In genomic region chr12:108613548-108613947, GRCh38 we compare ENCODE assay signal across 2 cellular contexts.
A peak's percentile ranks its signal among the peaks of the same experiment; 100 is the strongest.
TF ChIP-seq lines count a peak whose summit lies in the region.

No MANE protein-coding gene starts in this region.

TF ChIP-seq in GM12878, 131 proteins besides CTCF, POLR2A, EP300 and RAD21 (continues in another document):
- TF ChIP-seq BCL3 (IDR thresholded peaks at IDR 0.05; ENCODE audit: borderline replicate concordance, insufficient read depth, low read depth, low read length, poor library complexity, severe bottlenecking) = no peak
- no peak for TF ChIP-seq USF2 (IDR thresholded peaks at IDR 0.05; ENCODE audit: borderline replicate concordance, low read depth, low read length)
- TF ChIP-seq CREB1 (IDR thresholded peaks at IDR 0.05; ENCODE audit: low read depth) = no peak
- TF ChIP-seq PML (IDR thresholded peaks at IDR 0.05; ENCODE audit: low read length) = no peak
- no peak for TF ChIP-seq FOXK2 (IDR thresholded peaks at IDR 0.05)
- no peak for TF ChIP-seq HSF1 (IDR thresholded peaks at IDR 0.05; ENCODE audit: low read depth, low read length)
- no peak for TF ChIP-seq CREM (IDR thresholded peaks at IDR 0.05; ENCODE audit: low read depth)
- peak; percentile 46 for TF ChIP-seq RELB (IDR thresholded peaks at IDR 0.05; ENCODE audit: low read depth)
- TF ChIP-seq HDGF (IDR thresholded peaks at IDR 0.05) = no peak
- no peak for TF ChIP-seq TCF7 (IDR thresholded peaks at IDR 0.05; ENCODE audit: borderline replicate concordance)
- TF ChIP-seq POLR2AphosphoS2 (IDR thresholded peaks at IDR 0.05; ENCODE audit: low read depth, low read length) = no peak
- no peak for TF ChIP-seq IRF4 (IDR thresholded peaks at IDR 0.05; ENCODE audit: low read depth, low read length)
- no peak for TF ChIP-seq GABPA (IDR thresholded peaks at IDR 0.05; ENCODE audit: low read depth)
- no peak for TF ChIP-seq SMARCA5 (IDR thresholded peaks at IDR 0.05)
- no peak for TF ChIP-seq STAT3 (IDR thresholded peaks at IDR 0.05; ENCODE audit: low read depth, low read length)
- no peak for TF ChIP-seq NR2F1 (conservative IDR thresholded peaks at IDR 0.05)
- TF ChIP-seq ZZZ3 (IDR thresholded peaks at IDR 0.05; ENCODE audit: control insufficient read depth, insufficient read length, low read depth) = no peak
- TF ChIP-seq NKRF (conservative IDR thresholded peaks at IDR 0.05) = no peak
- no peak for TF ChIP-seq CBX5 (IDR thresholded peaks at IDR 0.05; ENCODE audit: low read depth)
- TF ChIP-seq ZSCAN29 (IDR thresholded peaks at IDR 0.05) = no peak
- TF ChIP-seq ZNF217 (IDR thresholded peaks at IDR 0.05) = no peak

TF ChIP-seq in HepG2, 621 proteins besides CTCF, POLR2A, EP300 and RAD21:
- TF ChIP-seq FOXO1 (CRISPR knock-in tag; IDR thresholded peaks at IDR 0.05) = no peak
- no peak for TF ChIP-seq ISX (CRISPR knock-in tag; conservative IDR thresholded peaks at IDR 0.05)
- no peak for TF ChIP-seq ZNF205 (CRISPR knock-in tag; IDR thresholded peaks at IDR 0.05)
- TF ChIP-seq ZEB1 (IDR thresholded peaks at IDR 0.05; ENCODE audit: insufficient replicate concordance, low read depth) = no peak
- no peak for TF ChIP-seq MXI1 (IDR thresholded peaks at IDR 0.05; ENCODE audit: borderline replicate concordance, low read depth, low read length)
- no peak for TF ChIP-seq RAD51 (IDR thresholded peaks at IDR 0.05; ENCODE audit: borderline replicate concordance)
- TF ChIP-seq BATF2 (CRISPR knock-in tag; IDR thresholded peaks at IDR 0.05) = no peak
- no peak for TF ChIP-seq ARNT (IDR thresholded peaks at IDR 0.05)
- TF ChIP-seq PAWR (CRISPR knock-in tag; IDR thresholded peaks at IDR 0.05; ENCODE audit: borderline replicate concordance) = no peak
- TF ChIP-seq GLMP (CRISPR knock-in tag; IDR thresholded peaks at IDR 0.05; ENCODE audit: borderline replicate concordance) = no peak
- TF ChIP-seq ZNF431 (CRISPR knock-in tag; IDR thresholded peaks at IDR 0.05; ENCODE audit: borderline replicate concordance, low read depth) = no peak
- no peak for TF ChIP-seq AGO1 (IDR thresholded peaks at IDR 0.05; ENCODE audit: low read depth, low read length, poor library complexity, severe bottlenecking)
